In genomic region chr11:32198053-32198452, GRCh38 we compare ENCODE assay signal across 19 cellular contexts.
"Had no signal": no experiment of that assay in that cellular context is flagged by ENCODE, and none has a peak within 500 bp of the region (broad histone marks: within the 10 kb centered on the region; RNA-seq: fewer than 3 reads in every experiment).

No MANE protein-coding gene starts in this region.

- H3K4me3 ChIP-seq: lung, transverse colon had no signal

- H3K36me3 ChIP-seq: transverse colon had no signal

- H3K27ac ChIP-seq: transverse colon had no signal

- DNase-seq: activated B cell treated with CpG ODN at 0.5 μM for 24 hours; activated CD4-positive, alpha-beta T cell treated with anti-CD3 and anti-CD28 coated beads, Interleukin-2, amount 10 ng/mL, durations not matched to agents 24 days and 14 days; activated CD8-positive, alpha-beta memory T cell treated with anti-CD3 and anti-CD28 coated beads, Interleukin-2, amount 50 U/mL, for 4 hours; activated CD8-positive, alpha-beta T cell treated with anti-CD3 and anti-CD28 coated beads, Interleukin-2, amount 10 ng/mL, durations not matched to agents 7 days and 5 days; activated effector memory CD4-positive, alpha-beta T cell treated with anti-CD3 and anti-CD28 coated beads, Interleukin-2, amount 50 U/mL, for 16 hours; activated T-cell treated with anti-CD3 and anti-CD28 coated beads, Interleukin-2, amount 50 U/mL, for 48 hours; amygdala; effector CD8-positive, alpha-beta T cell; foreskin melanocyte; left cardiac atrium; midbrain; stimulated activated CD4-positive, alpha-beta T cell treated with anti-CD3 and anti-CD28 coated beads, Interleukin-2, amount 100 ng/mL, for 48 hours; stimulated activated naive B cell treated with anti-CD40 and anti-IgM and Interleukin-4, amounts not matched to agents 10 μg/mL and 1 μg/mL and 100 μg/mL, for 72 hours; T-helper 2 cell; transverse colon had no signal

- FAIRE-seq: endothelial cell of umbilical vein, TTC549 had no signal

- ATAC-seq: activated CD8-positive, alpha-beta T cell treated with anti-CD3 and anti-CD28 coated beads, Interleukin-2, amount 10 ng/mL, durations not matched to agents 7 days and 5 days; activated naive CD4-positive, alpha-beta T cell treated with anti-CD3 and anti-CD28 coated beads, Interleukin-2, amount 50 U/mL, for 72 hours; left cardiac atrium; stimulated activated naive B cell treated with anti-CD40 and anti-IgM and Interleukin-4, amounts not matched to agents 10 μg/mL and 1 μg/mL and 100 μg/mL, for 72 hours had no signal

- H3K9me3 ChIP-seq: transverse colon had no signal

- H3K4me1 ChIP-seq: transverse colon had no signal
